In genomic region chr11:106077609-106078517, GRCh38 we compare ENCODE assay signal across 8 cellular contexts. TPM values are rescaled to one million over a fixed set of nuclear protein-coding genes. Genes with fewer than 3 reads are reported as not detected.
DNase-seq lines count a peak whose midpoint lies in the region; ATAC-seq, FAIRE-seq and TF ChIP-seq lines count a peak whose summit lies in the region.

Gene AASDHPPT, plus strand, starts transcription at chr11:106077662. Its CDS starts 49 bp downstream, at chr11:106077711.

- peak within 1 kb of the TSS; percentile 77 to 90 for H3K4me2 ChIP-seq in H1 (ENCODE audit: insufficient read depth in 1 of 2, low read depth in 2 of 2, low read length in 2 of 2)

- POLR2A ChIA-PET in H1 (lab: Charles Lee; ENCODE audit: partially characterized antibody) = interaction anchor here (0.6 to 2.3 kb wide), 3 partner anchors 8 to 851 kb away, joined by 3 to 6 read pairs (median 3); no protein-coding TSS in a partner anchor

- TF ChIP-seq RAD21 in H1 (IDR thresholded peaks at IDR 0.05 in 1 of 2, conservative IDR thresholded peaks at IDR 0.05 in 1 of 2; ENCODE audit: low read depth in 2 of 2, low read length in 2 of 2) = no peak

- H3K9ac ChIP-seq in H1 (replicated peaks in 1 of 4; ENCODE audit: extremely low read depth in 1 of 4, low read depth in 3 of 4, low read length in 3 of 4) = peak within 1 kb of the TSS; percentile 93 to 99 (median 96)

- H2BK5ac ChIP-seq in H1 (ENCODE audit: low read depth, low read length) = peak within 1 kb of the TSS; percentile 97

- H3K79me2 ChIP-seq in H1 (ENCODE audit: control insufficient read depth in 1 of 2, insufficient read depth in 2 of 2, low read length in 2 of 2) = peaks cover 6 to 51% of the 10 kb centered on the region in 2 experiments; a peak in 3 of 4 replicates

- H4K8ac ChIP-seq in H1 (ENCODE audit: extremely low read depth, insufficient read depth, low read length) = peak within 1 kb of the TSS; percentile 98

- TF ChIP-seq CTCF in H1 (IDR thresholded peaks at IDR 0.05; ENCODE audit: control extremely low read depth in 1 of 3, insufficient read depth in 1 of 3, low read depth in 1 of 3, low read length in 3 of 3) (no peak), testis (IDR thresholded peaks at IDR 0.05) (no peak)

- H3K18ac ChIP-seq in H1 (ENCODE audit: extremely low read depth, low read length) = peak within 1 kb of the TSS; percentile 99

- WGBS in H1 (ENCODE audit: extremely low coverage in 1 of 2, insufficient coverage in 1 of 2, insufficient read length in 1 of 2, insufficient replicate concordance in 2 of 2, low coverage in 1 of 2, low lambda C conversion rate in 2 of 2, missing lambda C conversion rate in 1 of 2), 2 experiments = 2% methylated on average over 40 of the region's 55 CpGs; no CpG with 5 or more reads in 1 of the 2 experiments
- WGBS in testis, 2 donors = 0 to 2% methylated on average over 11 to 55 of the region's 55 CpGs

- H3K27me3 ChIP-seq in SJCRH30 (no peaks in the 10 kb centered on the region), H1 (replicated peaks in 1 of 4; ENCODE audit: control insufficient read depth in 3 of 4, extremely low read depth in 1 of 4, insufficient read depth in 3 of 4, low read length in 3 of 4) (no peaks in the 10 kb centered on the region), testis (no peaks in the 10 kb centered on the region)

- H3K4me3 ChIP-seq in SJCRH30 (peak within 1 kb of the TSS; percentile 99), H1 (ENCODE audit: extremely low read depth in 1 of 4, insufficient read depth in 2 of 4, low read depth in 3 of 4, low read length in 4 of 4) (peak within 1 kb of the TSS; percentile 82 to 93 (median 88)), testis (peak within 1 kb of the TSS; percentile 87 to 95)

- H3K4me1 ChIP-seq in SJCRH30 (no peaks in the 10 kb centered on the region; the same call in 1 of the 2 replicates), H1 (replicated peaks in 1 of 4; ENCODE audit: control insufficient read depth in 3 of 4, insufficient read depth in 4 of 4, low read length in 3 of 4) (peaks cover 0 to 7% (median 1%) of the 10 kb centered on the region in 4 experiments; a peak in 2 of 7 replicates), testis (peaks cover 7% of the 10 kb centered on the region)

- H3K23ac ChIP-seq in H1 (ENCODE audit: insufficient read length) = no peak within 1 kb of the TSS

- H2BK20ac ChIP-seq in H1 (ENCODE audit: low read length) = no peak within 1 kb of the TSS

- TF ChIP-seq POLR2A in H1 (IDR thresholded peaks at IDR 0.05; ENCODE audit: control extremely low read depth in 1 of 2, low read depth in 2 of 2, low read length in 2 of 2) (peak in 1 of 2 experiments; percentile 92; a peak in 2 of 3 replicates), testis (IDR thresholded peaks at IDR 0.05) (no peak)

- CTCF ChIA-PET in H1 (lab: Charles Lee; ENCODE audit: partially characterized antibody) = interaction anchor here (0.8 to 1.8 kb wide), 6 partner anchors 8 to 138 kb away, joined by 3 to 12 read pairs (median 3); no protein-coding TSS in a partner anchor

- no peak within 1 kb of the TSS for H2BK15ac ChIP-seq in H1 (ENCODE audit: low read length)

- ATAC-seq in GM21526 (IDR thresholded peaks at IDR 0.05; ENCODE audit: low FRiP score, unreplicated experiment) = peak; percentile 20

- H3K56ac ChIP-seq in H1 (replicated peaks; ENCODE audit: insufficient read length, low read depth, low read length) = peak within 1 kb of the TSS; percentile 95

- peaks cover 0 to 2% of the 10 kb centered on the region in 2 experiments for H4K20me1 ChIP-seq in H1 (replicated peaks in 1 of 2; ENCODE audit: control insufficient read depth in 1 of 2, insufficient read depth in 2 of 2, low read length in 2 of 2)

- H4K5ac ChIP-seq in H1 (ENCODE audit: insufficient read length, low read depth, low read length) = peak within 1 kb of the TSS; percentile 99

- intact Hi-C loops in testis (cut with DNase I; ENCODE audit: low total_unique reads) = no loop called here

- peak within 1 kb of the TSS; percentile 94 for H3K27ac ChIP-seq in SJCRH30
- peak within 1 kb of the TSS; percentile 98 for H3K27ac ChIP-seq in H1 (ENCODE audit: low read depth, low read length)
- peak within 1 kb of the TSS; percentile 93 to 98 for H3K27ac ChIP-seq in testis

- H3K23me2 ChIP-seq in H1 (ENCODE audit: low read depth, low read length) = peaks cover 2% of the 10 kb centered on the region; the same call in 1 of the 2 replicates

- peak within 1 kb of the TSS; percentile 96 for H4K91ac ChIP-seq in H1 (replicated peaks; ENCODE audit: insufficient read length, low read length)

- no peak for FAIRE-seq in H1 (lab: Jason Lieb, UNC)

- H2AFZ ChIP-seq in H1 (ENCODE audit: low read length) = peak within 1 kb of the TSS; percentile 88

- peak within 1 kb of the TSS; percentile 99 for H3K4ac ChIP-seq in H1 (replicated peaks; ENCODE audit: insufficient read length, low read depth, low read length)

- H2BK12ac ChIP-seq in H1 (ENCODE audit: low read depth, low read length) = no peak within 1 kb of the TSS; the same call in 1 of the 2 replicates

- H3K9me3 ChIP-seq in SJCRH30 (replicated peaks) = no peaks in the 10 kb centered on the region
- no peaks in the 10 kb centered on the region for H3K9me3 ChIP-seq in H1 (ENCODE audit: insufficient read depth in 2 of 2, low read depth in 1 of 2, low read length in 1 of 2)
- H3K9me3 ChIP-seq in testis = no peaks in the 10 kb centered on the region

- H3K14ac ChIP-seq in H1 (ENCODE audit: insufficient read length) = no peak within 1 kb of the TSS

- no peak within 1 kb of the TSS for H2AK5ac ChIP-seq in H1 (ENCODE audit: low read depth, low read length)

- no peaks in the 10 kb centered on the region for H3K79me1 ChIP-seq in H1 (ENCODE audit: low read depth, low read length)

- DNase-seq in NCI-H2196 (lab: John Stamatoyannopoulos, UW; ENCODE audit: unreplicated experiment) = peak; percentile 3
- DNase-seq in NCI-H2196 treated with DMSO at 0.1 percent for 48 hours (lab: John Stamatoyannopoulos, UW; ENCODE audit: unreplicated experiment) = no peak
- peak; percentile 46 for DNase-seq in HT1080 (ENCODE audit: low read depth)
- DNase-seq in SJCRH30 = peak in 1 of 2 experiments; percentile 44
- DNase-seq in H1 (ENCODE audit: low read depth in 1 of 2, low spot score in 2 of 2) = no peak
- peak; percentile 54 for DNase-seq in medulla oblongata (ENCODE audit: extremely low spot score)
- DNase-seq in testis = peak; percentile 49

- peaks cover 27% of the 10 kb centered on the region for H3K36me3 ChIP-seq in SJCRH30
- peaks cover 0 to 36% (median 23%) of the 10 kb centered on the region in 4 experiments; a peak in 6 of 8 replicates for H3K36me3 ChIP-seq in H1 (ENCODE audit: control insufficient read depth in 2 of 4, insufficient read depth in 4 of 4, low read length in 3 of 4)
- H3K36me3 ChIP-seq in testis (ENCODE audit: low read depth, missing control alignments) = no peaks in the 10 kb centered on the region

- TF ChIP-seq EP300 in H1 (IDR thresholded peaks at IDR 0.05; ENCODE audit: borderline replicate concordance in 1 of 2, low read depth in 2 of 2, low read length in 2 of 2) = no peak

- no peak within 1 kb of the TSS for H2BK120ac ChIP-seq in H1 (replicated peaks; ENCODE audit: low read depth, low read length)

TF ChIP-seq in H1, 55 proteins besides CTCF, POLR2A, EP300 and RAD21 (continues in another document):
- TF ChIP-seq TEAD4 (IDR thresholded peaks at IDR 0.05; ENCODE audit: low read depth, low read length) (no peak), YY1 (IDR thresholded peaks at IDR 0.05; ENCODE audit: low read depth, low read length) (peak; percentile 78; the same call in 1 of the 2 replicates), EZH2 (IDR thresholded peaks at IDR 0.05; ENCODE audit: low read depth, low read length, severe bottlenecking) (no peak), NANOG (IDR thresholded peaks at IDR 0.05; ENCODE audit: insufficient read depth, low read depth, low read length, poor library complexity, severe bottlenecking) (no peak), CREB1 (IDR thresholded peaks at IDR 0.05) (no peak), SUZ12 (IDR thresholded peaks at IDR 0.05; ENCODE audit: low read length) (no peak), E2F6 (IDR thresholded peaks at IDR 0.05) (no peak)
- TF ChIP-seq, protein P1, sequence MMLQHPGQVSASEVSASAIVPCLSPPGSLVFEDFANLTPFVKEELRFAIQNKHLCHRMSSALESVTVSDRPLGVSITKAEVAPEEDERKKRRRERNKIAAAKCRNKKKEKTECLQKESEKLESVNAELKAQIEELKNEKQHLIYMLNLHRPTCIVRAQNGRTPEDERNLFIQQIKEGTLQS (IDR thresholded peaks at IDR 0.05; ENCODE audit: insufficient read depth, low read depth, low read length) = no peak
- TF ChIP-seq, protein P2, sequence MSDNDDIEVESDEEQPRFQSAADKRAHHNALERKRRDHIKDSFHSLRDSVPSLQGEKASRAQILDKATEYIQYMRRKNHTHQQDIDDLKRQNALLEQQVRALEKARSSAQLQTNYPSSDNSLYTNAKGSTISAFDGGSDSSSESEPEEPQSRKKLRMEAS (IDR thresholded peaks at IDR 0.05) = peak; percentile 52

RNA-seq across cellular contexts. Expression of gene AASDHPPT, which starts in this region (rescaled TPM):
- 83.9 and 87.4 TPM in 2 replicates for total RNA-seq in HT1080 (2014; rRNA removed; shearing (Covaris generic))
- 62.1 and 71.8 TPM in 2 replicates for polyA plus RNA-seq in HT1080 (2015; cell fraction: cytosol; rRNA removed)
- polyA plus RNA-seq in HT1080 (2015; cell fraction: nucleus; rRNA removed) = 48.8 and 48.9 TPM in 2 replicates
- total RNA-seq in SJCRH30 (2014; rRNA removed; shearing (Covaris generic)) = 72.9 and 73.8 TPM in 2 replicates
- 41.1 and 42.2 TPM in 2 replicates for total RNA-seq in H1 (2021; fragmentation: NEBNext Ultra II Directional; extraction: Animal tissue kit (Norgen Biotek cat#: 25700))
- polyA plus RNA-seq in H1 (2011; rRNA removed) = 10.9 and 15.7 TPM in 2 replicates
- polyA plus RNA-seq in H1 (2011; cell fraction: cytosol; rRNA removed) = 23.1 TPM
- polyA plus RNA-seq in H1 (2011; cell fraction: nucleus; rRNA removed) = 12.6 TPM
- polyA plus RNA-seq in H1 (2012, experiment 1 of 2) = 23.0 to 38.7 TPM (median 27.1 TPM) in 4 replicates
- 1.9 TPM for polyA plus RNA-seq in H1 (2012, experiment 2 of 2)
- polyA plus RNA-seq in H1 (2013, experiment 1 of 2) = 20.8 TPM
- polyA plus RNA-seq in H1 (2013, experiment 2 of 2) = 21.2 TPM
- polyA minus RNA-seq in H1 (2011; rRNA and poly(A)+ RNA removed) = 18.2 TPM in 2 replicates
- polyA minus RNA-seq in H1 (2011; cell fraction: cytosol; rRNA and poly(A)+ RNA removed) = 24.9 TPM
- 40.3 TPM for polyA minus RNA-seq in H1 (2011; cell fraction: nucleus; rRNA and poly(A)+ RNA removed)
- total RNA-seq in testis = 10 to 100 TPM; 52.2 to 56.7 TPM
- polyA plus RNA-seq in testis (ENCODE audit: insufficient read depth, low read depth, low replicate concordance) = 72.3 TPM

Comparison
In these comparisons a context has a peak if more than half of its experiments do, and no peak if none do; other contexts are left out.
1. DNase-seq: peak in NCI-H2196 (single experiment), HT1080 (single experiment), medulla oblongata (single experiment) and testis (single experiment); none in NCI-H2196 treated with DMSO at 0.1 percent for 48 hours (single experiment) and H1 (0 of 2).
2. Peak in every context shown above with its lines, with median percentiles within 50 percentile points of each other: H3K27ac ChIP-seq and H3K4me3 ChIP-seq.